ENCODE assay signal across 9 cellular contexts in the genomic region with DNA sequence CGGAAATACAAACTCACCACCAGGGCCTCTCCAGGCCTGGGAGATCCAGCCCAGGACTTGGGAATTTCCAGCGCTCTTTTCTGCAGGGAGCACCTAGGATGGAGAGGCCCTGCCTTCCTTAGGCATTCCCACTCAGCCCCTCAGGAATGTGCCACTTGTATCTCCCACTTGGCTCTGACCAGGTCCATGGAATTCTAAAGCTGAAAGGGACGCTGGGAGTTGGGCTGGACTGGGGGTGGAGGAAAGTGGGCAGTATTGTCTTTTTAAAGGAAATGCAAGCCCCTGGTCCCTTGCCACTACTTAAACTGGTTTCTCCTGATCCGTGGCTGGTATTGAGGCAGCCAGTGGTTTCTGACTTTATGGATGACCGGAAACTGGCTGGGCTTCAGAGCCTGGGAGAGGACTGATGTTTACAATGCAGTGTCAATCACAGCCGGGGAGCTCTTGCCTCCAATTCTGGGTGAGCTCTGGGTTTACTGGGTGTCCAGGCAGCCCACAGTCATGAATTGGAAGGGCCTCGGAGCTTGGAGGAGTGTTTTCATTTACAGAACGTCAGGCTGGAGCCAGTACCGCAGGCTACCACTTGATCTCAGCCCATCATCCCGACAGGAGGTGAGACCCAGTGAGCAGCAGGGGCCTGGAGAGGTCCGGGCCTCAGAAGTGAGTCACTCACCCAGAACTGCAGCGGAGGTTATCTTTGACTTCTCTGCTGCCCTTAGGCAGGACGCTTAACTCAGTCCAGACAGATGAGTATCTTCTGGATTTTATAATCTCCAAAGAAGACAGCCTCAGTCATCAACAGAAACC. TPM values are rescaled to one million over a fixed set of nuclear protein-coding genes. Genes with fewer than 3 reads are reported as not detected.
A peak's percentile ranks its signal among the peaks of the same experiment; 100 is the strongest.
DNase-seq lines count a peak whose midpoint lies in the region; ATAC-seq and TF ChIP-seq lines count a peak whose summit lies in the region.
"Had no signal": no experiment of that assay in that cellular context is flagged by ENCODE, and none has a peak within 500 bp of the region (broad histone marks: within the 10 kb centered on the region; RNA-seq: fewer than 3 reads in every experiment).

No MANE protein-coding gene starts in this region.

- H3K9me3 ChIP-seq in iPS-18a (ENCODE audit: control insufficient read depth, low read depth, low read length) (no peaks in the 10 kb centered on the region), upper lobe of right lung (no peaks in the 10 kb centered on the region)

- CTCF ChIA-PET in activated naive CD4-positive, alpha-beta T cell treated with anti-CD3 and anti-CD28 coated beads for 36 hours (lab: Charles Lee), result interaction anchor here (0.6 to 5.5 kb wide), 6 partner anchors 10 to 189 kb away, joined by 3 to 49 read pairs (median 4); no protein-coding TSS in a partner anchor
- CTCF ChIA-PET in activated CD8-positive, alpha-beta T cell treated with anti-CD3 and anti-CD28 coated beads for 36 hours (lab: Charles Lee), result interaction anchor here (1.5 to 4.9 kb wide), 6 partner anchors 10 to 150 kb away, joined by 4 to 38 read pairs (median 10); partner anchors contain the start of genes ABCB8, GBX1 and TMUB1

- intact Hi-C loops in activated naive CD4-positive, alpha-beta T cell treated with anti-CD3 and anti-CD28 coated beads for 36 hours (cut with micrococcal nuclease), result loop anchor here (5.0 kb wide), 2 partner anchors 126 to 336 kb away; no protein-coding TSS in a partner anchor
- intact Hi-C loops in activated CD8-positive, alpha-beta T cell treated with anti-CD3 and anti-CD28 coated beads for 36 hours (cut with micrococcal nuclease), result loop anchor here (10.0 kb wide), 1 partner anchor 191 kb away; no protein-coding TSS in a partner anchor
- intact Hi-C loops in upper lobe of right lung (cut with DNase I), result loop anchor here (10.0 kb wide), 1 partner anchor 79 kb away; no protein-coding TSS in a partner anchor

- H3K27me3 ChIP-seq in iPS-18a (ENCODE audit: control insufficient read depth, insufficient read depth, low read length), result peaks cover 24% of the 10 kb centered on the region
- H3K27me3 ChIP-seq in upper lobe of right lung, result no peaks in the 10 kb centered on the region

- peaks cover 6% of the 10 kb centered on the region for H3K4me1 Mint-ChIP-seq in activated naive CD4-positive, alpha-beta T cell treated with anti-CD3 and anti-CD28 coated beads for 36 hours (ENCODE audit: low read depth)
- peaks cover 11% of the 10 kb centered on the region for H3K4me1 Mint-ChIP-seq in activated CD8-positive, alpha-beta T cell treated with anti-CD3 and anti-CD28 coated beads for 36 hours (ENCODE audit: low read depth)

- H3K36me3 ChIP-seq in iPS-18a (ENCODE audit: control insufficient read depth, low read depth, low read length) (no peaks in the 10 kb centered on the region), upper lobe of right lung (peaks cover 11% of the 10 kb centered on the region)

- H3K9ac ChIP-seq in iPS-18a (ENCODE audit: low read length), result no peak overlapping the region

- no peak for DNase-seq in activated naive CD4-positive, alpha-beta T cell treated with anti-CD3 and anti-CD28 coated beads for 36 hours
- DNase-seq in activated naive CD4-positive, alpha-beta T cell treated with Interleukin-2 at 50 U/mL for 16 hours, result no peak
- DNase-seq in activated CD8-positive, alpha-beta T cell treated with anti-CD3 and anti-CD28 coated beads for 36 hours, result no peak
- no peak for DNase-seq in upper lobe of right lung
- no peak for DNase-seq in activated gamma-delta T cell (lab: John Stamatoyannopoulos, UW)

- POLR2A ChIA-PET in activated CD8-positive, alpha-beta T cell treated with anti-CD3 and anti-CD28 coated beads for 36 hours (lab: Charles Lee), result interaction anchor here (0.8 to 1.0 kb wide), 3 partner anchors 11 to 57 kb away, joined by 3 read pairs; partner anchors contain the start of gene AGAP3

- H3K4me3 ChIP-seq in iPS-18a (ENCODE audit: low read length) (peak overlapping the region; percentile 19), upper lobe of right lung (peak overlapping the region; percentile 28)

- H3K27me3 Mint-ChIP-seq in activated naive CD4-positive, alpha-beta T cell treated with anti-CD3 and anti-CD28 coated beads for 36 hours (ENCODE audit: low read depth), result peaks cover 11% of the 10 kb centered on the region
- peaks cover 17% of the 10 kb centered on the region for H3K27me3 Mint-ChIP-seq in activated CD8-positive, alpha-beta T cell treated with anti-CD3 and anti-CD28 coated beads for 36 hours

- no peak for TF ChIP-seq CTCF in activated CD8-positive, alpha-beta T cell treated with anti-CD3 and anti-CD28 coated beads for 36 hours (IDR thresholded peaks at IDR 0.05)
- no peak for TF ChIP-seq CTCF in upper lobe of right lung (IDR thresholded peaks at IDR 0.05)

- no peak for ATAC-seq in activated CD8-positive, alpha-beta T cell treated with anti-CD3 and anti-CD28 coated beads for 36 hours
- ATAC-seq in upper lobe of right lung (peak; percentile 51), GM19455 (IDR thresholded peaks at IDR 0.05; ENCODE audit: unreplicated experiment) (no peak), HG03139 (IDR thresholded peaks at IDR 0.05; ENCODE audit: unreplicated experiment) (no peak)

- H3K36me3 Mint-ChIP-seq in activated naive CD4-positive, alpha-beta T cell treated with anti-CD3 and anti-CD28 coated beads for 36 hours (ENCODE audit: low read depth), result peaks cover 2% of the 10 kb centered on the region
- H3K36me3 Mint-ChIP-seq in activated CD8-positive, alpha-beta T cell treated with anti-CD3 and anti-CD28 coated beads for 36 hours (ENCODE audit: low read depth), result no peaks in the 10 kb centered on the region

- no peak overlapping the region for H3K27ac Mint-ChIP-seq in activated naive CD4-positive, alpha-beta T cell treated with anti-CD3 and anti-CD28 coated beads for 36 hours
- H3K27ac Mint-ChIP-seq in activated CD8-positive, alpha-beta T cell treated with anti-CD3 and anti-CD28 coated beads for 36 hours, result no peak overlapping the region

- H3K27ac ChIP-seq in iPS-18a (ENCODE audit: low read length) (no peak overlapping the region), upper lobe of right lung (peak overlapping the region; percentile 70)

- peak overlapping the region; percentile 11 for H3K4me3 Mint-ChIP-seq in activated naive CD4-positive, alpha-beta T cell treated with anti-CD3 and anti-CD28 coated beads for 36 hours
- H3K4me3 Mint-ChIP-seq in activated CD8-positive, alpha-beta T cell treated with anti-CD3 and anti-CD28 coated beads for 36 hours, result peak overlapping the region; percentile 42

- no peaks in the 10 kb centered on the region for H3K9me3 Mint-ChIP-seq in activated naive CD4-positive, alpha-beta T cell treated with anti-CD3 and anti-CD28 coated beads for 36 hours
- H3K9me3 Mint-ChIP-seq in activated CD8-positive, alpha-beta T cell treated with anti-CD3 and anti-CD28 coated beads for 36 hours, result no peaks in the 10 kb centered on the region

- H3K4me1 ChIP-seq in iPS-18a (ENCODE audit: control insufficient read depth, low read depth, low read length), result peaks cover 11% of the 10 kb centered on the region
- H3K4me1 ChIP-seq in upper lobe of right lung, result peaks cover 22% of the 10 kb centered on the region

RNA-seq across cellular contexts. Expression of gene AGAP3, which starts 27.3 kb away (rescaled TPM):
- total RNA-seq in activated naive CD4-positive, alpha-beta T cell treated with anti-CD3 and anti-CD28 coated beads for 36 hours, result 10 to 100 TPM; 16.7 to 17.7 TPM
- 10 to 100 TPM; 20.6 to 22.0 TPM for total RNA-seq in activated CD8-positive, alpha-beta T cell treated with anti-CD3 and anti-CD28 coated beads for 36 hours
- 152 TPM for total RNA-seq in upper lobe of right lung

RNA-seq across cellular contexts. Expression of gene TMUB1, which starts 30.3 kb away (rescaled TPM):
- total RNA-seq in activated naive CD4-positive, alpha-beta T cell treated with anti-CD3 and anti-CD28 coated beads for 36 hours, result 10 to 100 TPM; 30.2 to 35.0 TPM
- 10 to 100 TPM; 59.7 to 64.2 TPM for total RNA-seq in activated CD8-positive, alpha-beta T cell treated with anti-CD3 and anti-CD28 coated beads for 36 hours
- 36.3 TPM for total RNA-seq in upper lobe of right lung

RNA-seq across cellular contexts. Expression of gene FASTK, which starts 32.9 kb away (rescaled TPM):
- total RNA-seq in activated naive CD4-positive, alpha-beta T cell treated with anti-CD3 and anti-CD28 coated beads for 36 hours, result 10 to 100 TPM; 43.6 to 45.7 TPM
- 10 to 100 TPM; 54.0 to 59.4 TPM for total RNA-seq in activated CD8-positive, alpha-beta T cell treated with anti-CD3 and anti-CD28 coated beads for 36 hours
- total RNA-seq in upper lobe of right lung, result 54.2 TPM

RNA-seq across cellular contexts. Expression of gene GBX1, which starts 53.9 kb away (rescaled TPM):
- total RNA-seq in activated naive CD4-positive, alpha-beta T cell treated with anti-CD3 and anti-CD28 coated beads for 36 hours, result not detected
- total RNA-seq in activated CD8-positive, alpha-beta T cell treated with anti-CD3 and anti-CD28 coated beads for 36 hours, result not detected
- not detected for total RNA-seq in upper lobe of right lung
- total RNA-seq: SK-MEL-5 had no signal

RNA-seq across cellular contexts. Expression of gene SLC4A2, which starts 54.2 kb away (rescaled TPM):
- 10 to 100 TPM; 25.6 to 29.7 TPM for total RNA-seq in activated naive CD4-positive, alpha-beta T cell treated with anti-CD3 and anti-CD28 coated beads for 36 hours
- total RNA-seq in activated CD8-positive, alpha-beta T cell treated with anti-CD3 and anti-CD28 coated beads for 36 hours, result 10 to 100 TPM; 42.7 to 46.1 TPM
- 178 TPM for total RNA-seq in upper lobe of right lung
